Comparison of ENCODE assay signal across 1 cellular context in genomic region chr17:81552244-81553017, GRCh38.
TF ChIP-seq lines count a peak whose summit lies in the region.

TSS of gene FAAP100 (minus strand) at chr17:81552353. CDS start at chr17:81552330, 23 bp downstream.

TF ChIP-seq in HepG2, 621 proteins besides CTCF, POLR2A, EP300 and RAD21 (continued from another document):
- TF ChIP-seq ZNF570 (CRISPR knock-in tag; IDR thresholded peaks at IDR 0.05; ENCODE audit: borderline replicate concordance) = no peak
TF ChIP-seq in HepG2: peak in this region for 271.
